28 cellular contexts compared by ENCODE assay signal in the genomic region with DNA sequence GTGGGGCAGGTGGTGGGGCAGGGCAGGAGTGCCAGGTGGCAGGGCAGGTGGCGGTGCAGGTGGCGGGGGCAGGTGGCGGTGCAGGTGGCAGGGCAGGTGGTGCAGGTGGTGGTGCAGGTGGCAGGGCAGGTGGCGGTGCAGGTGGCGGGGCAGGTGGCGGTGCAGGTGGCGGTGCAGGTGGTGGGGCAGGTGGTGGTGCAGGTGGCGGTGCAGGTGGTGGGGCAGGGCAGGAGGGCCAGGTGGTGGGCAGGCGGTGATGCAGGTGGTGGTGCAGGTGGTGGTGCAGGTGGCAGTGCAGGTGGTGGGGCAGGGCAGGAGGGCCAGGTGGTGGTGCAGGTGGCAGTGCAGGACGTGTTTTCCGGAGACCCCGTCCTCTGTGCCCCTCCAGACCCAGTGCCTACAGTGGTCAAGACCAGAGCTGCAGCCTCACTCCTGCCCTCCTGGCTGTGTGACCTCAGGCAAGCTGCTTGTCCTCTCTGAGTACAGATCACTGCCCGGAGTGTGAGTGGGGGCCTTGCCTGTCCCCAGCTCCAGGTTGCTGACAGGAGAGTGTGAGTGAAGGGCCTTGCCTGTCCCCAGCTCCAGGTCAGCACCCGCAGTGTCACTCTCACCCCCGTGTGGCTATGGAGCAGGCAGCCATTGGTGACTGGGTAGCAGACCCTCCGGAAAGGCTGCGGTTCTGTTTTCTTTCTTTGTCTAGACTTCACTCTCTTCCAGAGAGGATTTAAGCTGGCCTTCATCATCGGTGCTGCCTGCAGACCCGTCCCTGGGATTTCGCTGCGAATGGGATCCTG. TPM values are rescaled to one million over a fixed set of nuclear protein-coding genes. Genes with fewer than 3 reads are reported as not detected.
DNase-seq lines count a peak whose midpoint lies in the region; ATAC-seq, FAIRE-seq and TF ChIP-seq lines count a peak whose summit lies in the region.
"Had no signal": no experiment of that assay in that cellular context is flagged by ENCODE, and none has a peak within 500 bp of the region (broad histone marks: within the 10 kb centered on the region; RNA-seq: fewer than 3 reads in every experiment).

No MANE protein-coding gene starts in this region.

- TF ChIP-seq POLR2A in A549 (IDR thresholded peaks at IDR 0.05; ENCODE audit: low read length): no peak
- TF ChIP-seq POLR2A in K562 (conservative IDR thresholded peaks at IDR 0.05): no peak

- no peaks in the 10 kb centered on the region for H3K9me1 ChIP-seq in K562 (ENCODE audit: control insufficient read depth, insufficient read depth, low read length)

- no peak for DNase-seq in A549 (ENCODE audit: low read depth in 1 of 2, low spot score in 1 of 2)
- DNase-seq in NCI-H1105 treated with DMSO at 0.1 percent for 48 hours (lab: John Stamatoyannopoulos, UW): peak; percentile 61
- no peak for DNase-seq in K562 (ENCODE audit: extremely low read depth in 1 of 4, low spot score in 3 of 4)
- DNase-seq in neural progenitor cell (ENCODE audit: low spot score): no peak
- no peak for DNase-seq in GOT3 (lab: John Stamatoyannopoulos, UW)
- DNase-seq in caudate nucleus (lab: John Stamatoyannopoulos, UW): no peak
- DNase-seq in activated CD4-positive, alpha-beta T cell treated with anti-CD3 and anti-CD28 coated beads, Interleukin-2, amount 50 U/mL, for 4 hours: no peak
- DNase-seq: ACHN; activated CD4-positive, alpha-beta T cell treated with anti-CD3 and anti-CD28 coated beads, Interleukin-2, amount 10 ng/mL, durations not matched to agents 24 days and 14 days; activated T-cell treated with anti-CD3 and anti-CD28 coated beads, Interleukin-2, amount 50 U/mL, for 24 hours; KG1; MM.1S; natural killer cell; NCI-H1417 treated with DMSO at 0.1 percent for 48 hours; NCI-H2107; NCI-H774; PC-9; SHP77 treated with DMSO at 0.1 percent for 48 hours; stimulated activated CD4-positive, alpha-beta T cell treated with anti-CD3 and anti-CD28 coated beads, Interleukin-12 subunit alpha, Interleukin-12 subunit beta, amount 100 ng/mL, for 4 hours; stimulated activated CD4-positive, alpha-beta T cell treated with anti-CD3 and anti-CD28 coated beads, Interleukin-4, amount 100 ng/mL, for 24 hours had no signal

- H3K4me3 ChIP-seq in A549 (no peak overlapping the region), K562 (no peak overlapping the region), neural progenitor cell (peak overlapping the region; percentile 25)
- H3K4me3 ChIP-seq: PC-9, vagina had no signal

- H3K4me2 ChIP-seq in A549 (peak overlapping the region; percentile 59), K562 (ENCODE audit: insufficient read depth, low read length) (no peak overlapping the region), neural progenitor cell (peak overlapping the region; percentile 70)
- H3K4me2 ChIP-seq: PC-9 had no signal

- no peak for TF ChIP-seq RAD21 in A549 (conservative IDR thresholded peaks at IDR 0.05 in 1 of 2, IDR thresholded peaks at IDR 0.05 in 1 of 2)
- no peak for TF ChIP-seq RAD21 in K562 (CRISPR knock-in tag; conservative IDR thresholded peaks at IDR 0.05 in 1 of 2, IDR thresholded peaks at IDR 0.05 in 1 of 2)

- ATAC-seq in A549 (peak; percentile 7 to 10; a peak in 1 of 6 replicates), K562 (no peak), GM19351 (IDR thresholded peaks at IDR 0.05; ENCODE audit: unreplicated experiment) (no peak)
- ATAC-seq: natural killer cell; right cardiac atrium; stimulated activated memory B cell treated with anti-CD40 and anti-IgM and Interleukin-4, amounts not matched to agents 10 μg/mL and 1 μg/mL and 100 μg/mL, for 72 hours had no signal

- peaks cover 58% of the 10 kb centered on the region for H3K4me1 ChIP-seq in A549
- peaks cover 0 to 7% of the 10 kb centered on the region in 2 experiments; a peak in 2 of 5 replicates for H3K4me1 ChIP-seq in K562 (replicated peaks in 1 of 2; ENCODE audit: control insufficient read depth in 2 of 2, insufficient read depth in 2 of 2, low read length in 2 of 2)
- peaks cover 26% of the 10 kb centered on the region for H3K4me1 ChIP-seq in neural progenitor cell
- H3K4me1 ChIP-seq: vagina had no signal

- H3K36me3 ChIP-seq in K562 (ENCODE audit: control insufficient read depth, insufficient read depth, low read length) (no peaks in the 10 kb centered on the region), neural progenitor cell (no peaks in the 10 kb centered on the region)
- H3K36me3 ChIP-seq: vagina had no signal

- no TSS peak for BruUV-seq in K562 (replicated peaks; lab: Mats Ljungman, UMichigan)

- no peak for FAIRE-seq in A549 (lab: Jason Lieb, UNC)
- FAIRE-seq in K562 (lab: Jason Lieb, UNC): no peak
- FAIRE-seq: islet of Langerhans had no signal

- H3F3A ChIP-seq in neural progenitor cell (ENCODE audit: low read depth): peaks cover 25% of the 10 kb centered on the region

- H3K27me3 Mint-ChIP-seq in neural progenitor cell (ENCODE audit: insufficient read depth, low read depth): peaks cover 24% of the 10 kb centered on the region

- in situ Hi-C loops in K562 (cut with MboI): no loop called here

- H3K27ac Mint-ChIP-seq in neural progenitor cell: peak overlapping the region; percentile 88
- H3K27ac Mint-ChIP-seq: activated CD4-positive, alpha-beta T cell treated with anti-CD3 and anti-CD28 coated beads, Interleukin-2, amount 10 ng/mL, durations not matched to agents 24 days and 14 days; activated T-cell treated with anti-CD3 and anti-CD28 coated beads, Interleukin-2, amount 50 U/mL, for 24 hours; natural killer cell; stimulated activated memory B cell treated with anti-CD40 and anti-IgM and Interleukin-4, amounts not matched to agents 10 μg/mL and 1 μg/mL and 100 μg/mL, for 72 hours had no signal

- H3K4me3 Mint-ChIP-seq in neural progenitor cell: peak overlapping the region; percentile 69
- H3K4me3 Mint-ChIP-seq: activated CD4-positive, alpha-beta T cell treated with anti-CD3 and anti-CD28 coated beads, Interleukin-2, amount 10 ng/mL, durations not matched to agents 24 days and 14 days; activated T-cell treated with anti-CD3 and anti-CD28 coated beads, Interleukin-2, amount 50 U/mL, for 24 hours; natural killer cell; stimulated activated memory B cell treated with anti-CD40 and anti-IgM and Interleukin-4, amounts not matched to agents 10 μg/mL and 1 μg/mL and 100 μg/mL, for 72 hours had no signal

- H3K9me3 ChIP-seq in A549 (0 out of 3 replicates have a peak, but pooled peaks cover 2% of the 10 kb centered on the region), K562 (replicated peaks; ENCODE audit: control insufficient read depth, insufficient read depth, low read depth, low read length) (no peaks in the 10 kb centered on the region), neural progenitor cell (ENCODE audit: low read depth) (no peaks in the 10 kb centered on the region)
- H3K9me3 ChIP-seq: vagina had no signal

- H3K27ac ChIP-seq in A549 (peak overlapping the region; percentile 60 to 81; a peak in 5 of 6 replicates), K562 (ENCODE audit: extremely low read depth, low read depth, low read length) (no peak overlapping the region), neural progenitor cell (peak overlapping the region; percentile 71), caudate nucleus (ENCODE audit: low read depth, low read length) (no peak overlapping the region)
- H3K27ac ChIP-seq: PC-9, vagina, VCaP had no signal

- CTCF ChIA-PET in A549 (lab: Yijun Ruan, JAX): interaction anchor here (0.7 to 1.9 kb wide), 5 partner anchors 15 to 202 kb away, joined by 3 to 6 read pairs (median 4); no protein-coding TSS in a partner anchor
- CTCF ChIA-PET in K562 (lab: Yijun Ruan, JAX; ENCODE audit: low intra/inter-chr PET ratio): no interaction called here

- H3K27me3 ChIP-seq in K562 (ENCODE audit: control insufficient read depth in 2 of 2, insufficient read depth in 2 of 2, low read length in 2 of 2): peaks cover 10 to 59% of the 10 kb centered on the region in 2 experiments; a peak in 3 of 5 replicates
- peaks cover 10% of the 10 kb centered on the region for H3K27me3 ChIP-seq in neural progenitor cell
- H3K27me3 ChIP-seq: vagina had no signal

- 80% methylated on average over 16 of the region's 21 CpGs for WGBS in A549 (ENCODE audit: missing lambda C conversion rate)
- under 1% methylated on average over 15 of the region's 21 CpGs for WGBS in K562 (ENCODE audit: insufficient coverage, low coverage, missing lambda C conversion rate)

- H3K9ac ChIP-seq in K562 (ENCODE audit: insufficient read depth in 1 of 2, low read depth in 2 of 2, low read length in 2 of 2): no peak overlapping the region; a peak in 1 of 4 replicates
- H3K9ac ChIP-seq in neural progenitor cell: no peak overlapping the region

- POLR2A ChIA-PET in A549 (lab: Yijun Ruan, JAX) (no interaction called here), K562 (lab: Yijun Ruan, JAX) (interaction anchor here (0.6 to 0.8 kb wide), 2 partner anchors 56 to 470 kb away, joined by 3 read pairs; no protein-coding TSS in a partner anchor)

- H3K9me3 Mint-ChIP-seq in neural progenitor cell: no peaks in the 10 kb centered on the region
- H3K9me3 Mint-ChIP-seq: activated CD4-positive, alpha-beta T cell treated with anti-CD3 and anti-CD28 coated beads, Interleukin-2, amount 10 ng/mL, durations not matched to agents 24 days and 14 days; activated T-cell treated with anti-CD3 and anti-CD28 coated beads, Interleukin-2, amount 50 U/mL, for 24 hours; natural killer cell had no signal

- H3K36me3 Mint-ChIP-seq in neural progenitor cell: no peaks in the 10 kb centered on the region
- H3K36me3 Mint-ChIP-seq: natural killer cell; stimulated activated memory B cell treated with anti-CD40 and anti-IgM and Interleukin-4, amounts not matched to agents 10 μg/mL and 1 μg/mL and 100 μg/mL, for 72 hours had no signal

- H3K4me1 Mint-ChIP-seq in neural progenitor cell: peaks cover 26% of the 10 kb centered on the region

- intact Hi-C loops in K562 (cut with micrococcal nuclease): no loop called here

- TF ChIP-seq CTCF in A549 (IDR thresholded peaks at IDR 0.05): no peak
- no peak for TF ChIP-seq CTCF in K562 (IDR thresholded peaks at IDR 0.05 in 2 of 3, conservative IDR thresholded peaks at IDR 0.05 in 1 of 3; ENCODE audit: insufficient read depth in 2 of 3, low read depth in 1 of 3, low read length in 3 of 3)
- TF ChIP-seq CTCF in neural progenitor cell (IDR thresholded peaks at IDR 0.05): no peak

- H3K79me2 ChIP-seq in K562 (ENCODE audit: control insufficient read depth, insufficient read depth, low read length) (no peaks in the 10 kb centered on the region), neural progenitor cell (ENCODE audit: low read depth) (no peaks in the 10 kb centered on the region)

- H4K20me1 ChIP-seq in K562 (replicated peaks; ENCODE audit: control insufficient read depth, insufficient read depth, low read length) (no peaks in the 10 kb centered on the region), neural progenitor cell (ENCODE audit: low read depth) (no peaks in the 10 kb centered on the region)

- TF ChIP-seq EP300 in A549 (IDR thresholded peaks at IDR 0.05): no peak
- TF ChIP-seq EP300 in K562 (IDR thresholded peaks at IDR 0.05; ENCODE audit: low read length): no peak

- H2AFZ ChIP-seq in K562 (ENCODE audit: low read depth, low read length) (no peak overlapping the region), neural progenitor cell (replicated peaks) (peak overlapping the region; percentile 85)
- H2AFZ ChIP-seq: PC-9 had no signal

RNA-seq across cellular contexts. Expression of gene NPTX1, which starts 16.1 kb away (rescaled TPM):
- polyA plus RNA-seq in A549 (2011; rRNA removed) (43.6 and 43.9 TPM in 2 replicates), A549 (2017; fragmentation: RNase III; extraction: RNeasy Plus Mini Kit Qiagen cat#74134 plus additional on column Dnase treatment) (84.8 to 109 TPM (median 104 TPM) in 3 replicates), K562 (2011; rRNA removed) (not detected in 2 replicates), K562 (2014; fragmentation: Illumina TruSeq; extraction: Trizol) (not detected in 2 replicates), K562 (2014; fragmentation: Nextera tagmentation; extraction: Ambion mirVana) (not detected), K562 (2014; rRNA removed) (not detected in 2 replicates)
- 77.7 and 130 TPM in 2 replicates for polyA plus RNA-seq in A549 (2012; cell fraction: cytosol; rRNA removed)
- polyA plus RNA-seq in A549 (2012; cell fraction: nucleus; rRNA removed): 180 and 184 TPM in 2 replicates
- polyA minus RNA-seq in A549 (2011; rRNA and poly(A)+ RNA removed): 54.9 and 66.2 TPM in 2 replicates
- total RNA-seq in K562 (2011; cell fraction: chromatin; rRNA removed; ENCODE audit: low replicate concordance): not detected in 2 replicates
- total RNA-seq in K562 (2011; cell fraction: nucleolus; rRNA removed): not detected in 2 replicates
- total RNA-seq in K562 (2011; cell fraction: nucleoplasm; rRNA removed): not detected in 2 replicates
- total RNA-seq in K562 (2014; rRNA removed) (not detected in 2 replicates), K562 (2014; rRNA removed; fragmentation: Illumina TruSeq; extraction: Trizol) (not detected in 2 replicates), K562 (2015; rRNA removed; fragmentation: Illumina TruSeq; extraction: Trizol) (not detected in 2 replicates), K562 (2021) (0.04 TPM in 1 of 2 replicates, not detected in the other), neural progenitor cell (ENCODE audit: low replicate concordance) (2.6 and 3.8 TPM in 2 replicates)
- not detected in 2 replicates for polyA plus RNA-seq in K562 (2011; cell fraction: cytosol; rRNA removed)
- polyA plus RNA-seq in K562 (2011; cell fraction: nucleus; rRNA removed): 0.03 TPM in 1 of 2 replicates, not detected in the other
- not detected in 2 replicates for polyA plus RNA-seq in K562 (2012)
- not detected in 2 replicates for polyA minus RNA-seq in K562 (2011; rRNA and poly(A)+ RNA removed)
- polyA minus RNA-seq in K562 (2011; cell fraction: cytosol; rRNA and poly(A)+ RNA removed): 0.19 TPM in 1 of 2 replicates, not detected in the other
- polyA minus RNA-seq in K562 (2011; cell fraction: nucleus; rRNA and poly(A)+ RNA removed): under 0.01 TPM in 1 of 2 replicates, not detected in the other
- total RNA-seq: HT-29, right cardiac atrium had no signal
- polyA plus RNA-seq: liver had no signal

RNA-seq across cellular contexts. Expression of gene RPTOR, which starts 52.1 kb away (rescaled TPM):
- polyA plus RNA-seq in A549 (2011; rRNA removed) (10.8 and 11.1 TPM in 2 replicates), A549 (2017; fragmentation: RNase III; extraction: RNeasy Plus Mini Kit Qiagen cat#74134 plus additional on column Dnase treatment) (27.1 to 27.9 TPM (median 27.1 TPM) in 3 replicates), K562 (2011; rRNA removed) (4.4 and 7.2 TPM in 2 replicates), K562 (2014; fragmentation: Illumina TruSeq; extraction: Trizol) (11.7 and 16.8 TPM in 2 replicates), K562 (2014; fragmentation: Nextera tagmentation; extraction: Ambion mirVana) (under 1 TPM; 0.24 to 0.35 TPM), K562 (2014; rRNA removed) (10.7 and 14.7 TPM in 2 replicates)
- 18.0 and 19.3 TPM in 2 replicates for polyA plus RNA-seq in A549 (2012; cell fraction: cytosol; rRNA removed)
- polyA plus RNA-seq in A549 (2012; cell fraction: nucleus; rRNA removed): 47.9 and 53.7 TPM in 2 replicates
- polyA minus RNA-seq in A549 (2011; rRNA and poly(A)+ RNA removed): 30.9 and 48.0 TPM in 2 replicates
- 170 and 226 TPM in 2 replicates for total RNA-seq in K562 (2011; cell fraction: chromatin; rRNA removed; ENCODE audit: low replicate concordance)
- 113 and 116 TPM in 2 replicates for total RNA-seq in K562 (2011; cell fraction: nucleolus; rRNA removed)
- 108 and 117 TPM in 2 replicates for total RNA-seq in K562 (2011; cell fraction: nucleoplasm; rRNA removed)
- total RNA-seq in K562 (2014; rRNA removed) (18.6 and 19.1 TPM in 2 replicates), K562 (2014; rRNA removed; fragmentation: Illumina TruSeq; extraction: Trizol) (10.2 and 10.4 TPM in 2 replicates), K562 (2015; rRNA removed; fragmentation: Illumina TruSeq; extraction: Trizol) (9.5 and 10.7 TPM in 2 replicates), K562 (2021) (46.1 and 54.1 TPM in 2 replicates), neural progenitor cell (ENCODE audit: low replicate concordance) (7.4 and 19.9 TPM in 2 replicates)
- 4.5 and 7.5 TPM in 2 replicates for polyA plus RNA-seq in K562 (2011; cell fraction: cytosol; rRNA removed)
- 23.2 and 25.8 TPM in 2 replicates for polyA plus RNA-seq in K562 (2011; cell fraction: nucleus; rRNA removed)
- polyA plus RNA-seq in K562 (2012): 19.9 and 23.1 TPM in 2 replicates
- polyA minus RNA-seq in K562 (2011; rRNA and poly(A)+ RNA removed): 16.6 and 17.9 TPM in 2 replicates
- 21.9 and 26.8 TPM in 2 replicates for polyA minus RNA-seq in K562 (2011; cell fraction: cytosol; rRNA and poly(A)+ RNA removed)
- 43.2 and 63.5 TPM in 2 replicates for polyA minus RNA-seq in K562 (2011; cell fraction: nucleus; rRNA and poly(A)+ RNA removed)

Comparison
In these comparisons a context has a peak if more than half of its experiments do, and no peak if none do; other contexts are left out.
1. ATAC-seq: peak in A549 (2 of 2); none in K562 (single experiment) and GM19351 (single experiment).
2. H3K27ac ChIP-seq: peak in A549 (2 of 2) and neural progenitor cell (single experiment); none in K562 (single experiment) and caudate nucleus (single experiment).
3. Of the 35 proteins assayed by ChIP-seq in both K562 and A549: peak only in K562: none; only in A549: none; in both: ZFP36; in neither: 34.